In genomic region chr12:33514893-33515292, GRCh38 we compare ENCODE assay signal across 20 cellular contexts.
DNase-seq lines count a peak whose midpoint lies in the region; TF ChIP-seq lines count a peak whose summit lies in the region.
"Had no signal": no experiment of that assay in that cellular context is flagged by ENCODE, and none has a peak within 500 bp of the region (broad histone marks: within the 10 kb centered on the region; RNA-seq: fewer than 3 reads in every experiment).

No MANE protein-coding gene starts in this region.

- no peaks in the 10 kb centered on the region for H3K36me3 ChIP-seq in MM.1S (replicated peaks; ENCODE audit: insufficient read depth, low read length)
- H3K36me3 ChIP-seq: BE2C, esophagus muscularis mucosa, sigmoid colon, suprapubic skin had no signal

- H3K4me1 ChIP-seq in MM.1S (ENCODE audit: low read length) = peaks cover 4% of the 10 kb centered on the region; the same call in 1 of the 2 replicates
- H3K4me1 ChIP-seq: BE2C, esophagus muscularis mucosa, sigmoid colon, suprapubic skin had no signal

- no peak for DNase-seq in GM12865 (ENCODE audit: low read depth)
- DNase-seq in MM.1S = no peak
- peak in 1 of 2 donors; percentile 20 for DNase-seq in cardiac fibroblast (ENCODE audit: low read depth in 2 of 2)
- DNase-seq in neural crest cell (ENCODE audit: low read depth, low spot score) = no peak
- no peak for DNase-seq in T1000 (lab: John Stamatoyannopoulos, UW)
- no peak for DNase-seq in medulla oblongata (ENCODE audit: extremely low spot score)
- DNase-seq in type B pancreatic cell (ENCODE audit: extremely low spot score, unreplicated experiment) = no peak
- DNase-seq: activated CD4-positive, alpha-beta T cell treated with anti-CD3 and anti-CD28 coated beads for 48 hours; activated CD8-positive, alpha-beta memory T cell treated with anti-CD3 and anti-CD28 coated beads, Interleukin-2, amount 50 U/mL, for 48 hours; activated naive CD4-positive, alpha-beta T cell treated with anti-CD3 and anti-CD28 coated beads, Interleukin-2, amount 50 U/mL, for 16 hours; BE2C; glutamatergic neuron; NCI-H1105 treated with DMSO at 0.1 percent for 48 hours; NCI-H774; occipital lobe; SHP77; sigmoid colon had no signal

- TF ChIP-seq CTCF in GM12865 (IDR thresholded peaks at IDR 0.05; ENCODE audit: insufficient read depth, low read depth, low read length, missing control alignments) (peak; percentile 10), MM.1S (IDR thresholded peaks at IDR 0.05; ENCODE audit: low read length) (peak; percentile 22), cardiac fibroblast (IDR thresholded peaks at IDR 0.05; ENCODE audit: low read depth, low read length) (peak; percentile 31), neural crest cell (conservative IDR thresholded peaks at IDR 0.05) (peak; percentile 39), type B pancreatic cell (conservative IDR thresholded peaks at IDR 0.05) (no peak)

- 0 out of 2 replicates have a peak, but pooled peaks cover under 1% of the 10 kb centered on the region for H3F3A ChIP-seq in MM.1S (ENCODE audit: insufficient read depth, low read length)

- H3K27ac Mint-ChIP-seq in neural crest cell (ENCODE audit: unreplicated experiment) (no peak overlapping the region), type B pancreatic cell (no peak overlapping the region)
- H3K27ac Mint-ChIP-seq: T-helper 2 cell treated with Interferon-gamma antibody and Interleukin-4, amounts not matched to agents 5 μg/mL and 100 μg/mL, for 36 hours had no signal

- no peak overlapping the region for H3K4me3 ChIP-seq in GM12865 (ENCODE audit: low read depth, low read length)
- no peak overlapping the region for H3K4me3 ChIP-seq in MM.1S (ENCODE audit: low read length)
- no peak overlapping the region for H3K4me3 ChIP-seq in cardiac fibroblast (replicated peaks in 1 of 2; ENCODE audit: low read depth in 2 of 2, low read length in 2 of 2)
- H3K4me3 ChIP-seq: esophagus muscularis mucosa, sigmoid colon, suprapubic skin had no signal

- no peak overlapping the region for H2AFZ ChIP-seq in MM.1S (ENCODE audit: low read length)

- H3K9ac ChIP-seq in MM.1S (ENCODE audit: low read length) = no peak overlapping the region

- no peaks in the 10 kb centered on the region for H3K4me1 Mint-ChIP-seq in neural crest cell
- H3K4me1 Mint-ChIP-seq in type B pancreatic cell (ENCODE audit: unreplicated experiment) = no peaks in the 10 kb centered on the region

- H3K27ac ChIP-seq in MM.1S (ENCODE audit: low read length) = no peak overlapping the region
- H3K27ac ChIP-seq: esophagus muscularis mucosa, sigmoid colon, suprapubic skin had no signal

- no peak overlapping the region for H3K4me2 ChIP-seq in MM.1S (ENCODE audit: low read depth, low read length)

- no peaks in the 10 kb centered on the region for H3K9me2 ChIP-seq in MM.1S (replicated peaks; ENCODE audit: insufficient read depth, low read length)

- H3K9me3 ChIP-seq in MM.1S (replicated peaks; ENCODE audit: insufficient read depth, low read length) = no peaks in the 10 kb centered on the region
- H3K9me3 ChIP-seq: BE2C, esophagus muscularis mucosa, sigmoid colon had no signal

- H3K27me3 Mint-ChIP-seq in neural crest cell (ENCODE audit: low read depth) (no peaks in the 10 kb centered on the region), type B pancreatic cell (no peaks in the 10 kb centered on the region)

- H4K20me1 ChIP-seq in MM.1S (ENCODE audit: insufficient read depth, low read length) = no peaks in the 10 kb centered on the region

- H3K9me3 Mint-ChIP-seq in neural crest cell (no peaks in the 10 kb centered on the region), type B pancreatic cell (no peaks in the 10 kb centered on the region)
- H3K9me3 Mint-ChIP-seq: T-helper 2 cell treated with Interferon-gamma antibody and Interleukin-4, amounts not matched to agents 5 μg/mL and 100 μg/mL, for 36 hours had no signal

- H3K36me3 Mint-ChIP-seq in neural crest cell (ENCODE audit: low read depth) (no peaks in the 10 kb centered on the region), type B pancreatic cell (no peaks in the 10 kb centered on the region)

- H3K4me3 Mint-ChIP-seq in neural crest cell = no peak overlapping the region
- H3K4me3 Mint-ChIP-seq in type B pancreatic cell = no peak overlapping the region
- H3K4me3 Mint-ChIP-seq: T-helper 2 cell treated with Interferon-gamma antibody and Interleukin-4, amounts not matched to agents 5 μg/mL and 100 μg/mL, for 36 hours had no signal

- no peaks in the 10 kb centered on the region for H3K79me2 ChIP-seq in MM.1S (ENCODE audit: low read length)

- H3K27me3 ChIP-seq in MM.1S (replicated peaks; ENCODE audit: insufficient read depth, low read length) = no peaks in the 10 kb centered on the region
- H3K27me3 ChIP-seq: BE2C, esophagus muscularis mucosa, sigmoid colon, suprapubic skin had no signal
